ENCODE assay signal across 14 cellular contexts in genomic region chr21:31786164-31786920, GRCh38. TPM values are rescaled to one million over a fixed set of nuclear protein-coding genes. Genes with fewer than 3 reads are reported as not detected.
DNase-seq lines count a peak whose midpoint lies in the region; ATAC-seq and TF ChIP-seq lines count a peak whose summit lies in the region.
"Had no signal": no experiment of that assay in that cellular context is flagged by ENCODE, and none has a peak within 500 bp of the region (broad histone marks: within the 10 kb centered on the region; RNA-seq: fewer than 3 reads in every experiment).

No MANE protein-coding gene starts in this region.

- no peaks in the 10 kb centered on the region for H3K36me3 Mint-ChIP-seq in MCF 10A (ENCODE audit: insufficient read depth, unreplicated experiment)

- DNase-seq in mammary epithelial cell (no peak), MCF 10A (ENCODE audit: unreplicated experiment) (no peak), Panc1 (ENCODE audit: low read depth, low spot score) (no peak), lung (ENCODE audit: low spot score) (peak; percentile 32), upper lobe of right lung (no peak), HK-2 (ENCODE audit: unreplicated experiment) (no peak), dermis blood vessel endothelial cell (no peak), mucosa of gallbladder (ENCODE audit: low spot score) (no peak)
- DNase-seq: NCI-H2107 had no signal

- H3K79me2 ChIP-seq in mammary epithelial cell (ENCODE audit: insufficient read depth, low read length) = no peaks in the 10 kb centered on the region

- H3K9ac ChIP-seq in mammary epithelial cell (ENCODE audit: insufficient read depth, low read length) = no peak overlapping the region

- intact Hi-C loops in mammary epithelial cell (cut with micrococcal nuclease) = loop anchor here (1.0 kb wide), 1 partner anchor 472 kb away; no protein-coding TSS in a partner anchor
- intact Hi-C loops in MCF 10A (cut with micrococcal nuclease) = loop anchor here (1.0 to 10.0 kb wide), 4 partner anchors 80 to 818 kb away; no protein-coding TSS in a partner anchor
- intact Hi-C loops in Panc1 (cut with micrococcal nuclease; ENCODE audit: unreplicated experiment) = loop anchor here (10.0 kb wide), 1 partner anchor 88 kb away; the partner anchor contains the start of gene HUNK
- intact Hi-C loops in upper lobe of right lung (cut with DNase I) = no loop called here

- H3K4me1 Mint-ChIP-seq in MCF 10A (ENCODE audit: insufficient read depth, unreplicated experiment) = peaks cover 21% of the 10 kb centered on the region
- H3K4me1 Mint-ChIP-seq: activated CD4-positive, alpha-beta T cell treated with anti-CD3 and anti-CD28 coated beads, Interleukin-2, amount 10 ng/mL, durations not matched to agents 7 days and 5 days had no signal

- no peaks in the 10 kb centered on the region for H3K27me3 Mint-ChIP-seq in MCF 10A (ENCODE audit: insufficient read depth, unreplicated experiment)

- 81% methylated on average over 4 of the region's 4 CpGs for WGBS in mammary epithelial cell (ENCODE audit: low coverage, missing lambda C conversion rate)
- 46 to 69% methylated on average over 4 of the region's 4 CpGs for WGBS in lung, 2 donors

- no peak overlapping the region for H3K27ac Mint-ChIP-seq in MCF 10A (ENCODE audit: low read depth, unreplicated experiment)
- H3K27ac Mint-ChIP-seq: activated CD4-positive, alpha-beta T cell treated with anti-CD3 and anti-CD28 coated beads, Interleukin-2, amount 10 ng/mL, durations not matched to agents 7 days and 5 days; activated CD8-positive, alpha-beta memory T cell treated with anti-CD3 and anti-CD28 coated beads, Interleukin-2, amount 10 ng/mL, durations not matched to agents 7 days and 5 days had no signal

- dilution Hi-C loops in mammary epithelial cell (cut with HindIII; ENCODE audit: low sequenced_read_pairs) = no loop called here

- H3K27ac ChIP-seq in mammary epithelial cell (ENCODE audit: insufficient read depth, low read depth, low read length) (no peak overlapping the region), Panc1 (ENCODE audit: low read length) (no peak overlapping the region), lung (ENCODE audit: low read depth in 1 of 2, low read length in 1 of 2) (no peak overlapping the region), upper lobe of right lung (no peak overlapping the region)
- H3K27ac ChIP-seq: psoas muscle, testis had no signal

- CTCF ChIA-PET in mammary epithelial cell (lab: Charles Lee; ENCODE audit: low non-redundant PET) (interaction anchor here (0.7 to 1.4 kb wide), 4 partner anchors 10 to 815 kb away, joined by 3 to 35 read pairs (median 4); no protein-coding TSS in a partner anchor), MCF 10A (lab: Yijun Ruan, JAX) (interaction anchor here (0.6 to 1.8 kb wide), 34 partner anchors 11 to 1715 kb away, joined by 3 to 46 read pairs (median 4); no protein-coding TSS in a partner anchor), Panc1 (lab: Charles Lee) (interaction anchor here (0.7 kb wide), 1 partner anchor 68 kb away, joined by 3 read pairs; no protein-coding TSS in a partner anchor)

- H3K27me3 ChIP-seq in mammary epithelial cell (ENCODE audit: insufficient read depth, low read length) = no peaks in the 10 kb centered on the region
- no peaks in the 10 kb centered on the region for H3K27me3 ChIP-seq in Panc1 (ENCODE audit: control insufficient read depth, insufficient read depth, low read length)
- no peaks in the 10 kb centered on the region for H3K27me3 ChIP-seq in lung (ENCODE audit: control insufficient read depth, insufficient read depth)
- no peaks in the 10 kb centered on the region for H3K27me3 ChIP-seq in upper lobe of right lung
- H3K27me3 ChIP-seq: testis had no signal

- TSS peak; percentile 56 for BruUV-seq in mammary epithelial cell (replicated peaks; lab: Mats Ljungman, UMichigan)
- BruUV-seq in MCF 10A (replicated peaks; lab: Mats Ljungman, UMichigan) = no TSS peak
- no TSS peak for BruUV-seq in Panc1 (replicated peaks; lab: Mats Ljungman, UMichigan)

- no peak overlapping the region for H3K4me2 ChIP-seq in mammary epithelial cell (ENCODE audit: insufficient read depth, low read depth, low read length)

- H3K4me1 ChIP-seq in mammary epithelial cell (ENCODE audit: insufficient read depth, low read length) (no peaks in the 10 kb centered on the region), Panc1 (ENCODE audit: control insufficient read depth, insufficient read depth, low read length) (no peaks in the 10 kb centered on the region), lung (ENCODE audit: control insufficient read depth in 2 of 2, insufficient read depth in 2 of 2, low read length in 2 of 2) (peaks cover 0 to 1% of the 10 kb centered on the region in 2 donors), upper lobe of right lung (no peaks in the 10 kb centered on the region)
- H3K4me1 ChIP-seq: psoas muscle had no signal

- H3K36me3 ChIP-seq in mammary epithelial cell (ENCODE audit: insufficient read depth, low read length) (no peaks in the 10 kb centered on the region), Panc1 (ENCODE audit: control insufficient read depth, insufficient read depth, low read length) (no peaks in the 10 kb centered on the region), lung (ENCODE audit: control insufficient read depth in 2 of 2, insufficient read depth in 2 of 2, low read length in 2 of 2) (no peaks in the 10 kb centered on the region), upper lobe of right lung (no peaks in the 10 kb centered on the region)

- H3K4me3 ChIP-seq in mammary epithelial cell (replicated peaks in 1 of 3; ENCODE audit: insufficient read depth in 1 of 3, low read depth in 2 of 3, low read length in 3 of 3) (no peak overlapping the region), Panc1 (ENCODE audit: low read depth in 2 of 2, low read length in 2 of 2) (no peak overlapping the region), lung (no peak overlapping the region), upper lobe of right lung (no peak overlapping the region)
- H3K4me3 ChIP-seq: mucosa of descending colon, psoas muscle, testis had no signal

- H3K4me3 Mint-ChIP-seq in MCF 10A (ENCODE audit: unreplicated experiment) = no peak overlapping the region
- H3K4me3 Mint-ChIP-seq: activated CD4-positive, alpha-beta T cell treated with anti-CD3 and anti-CD28 coated beads, Interleukin-2, amount 10 ng/mL, durations not matched to agents 7 days and 5 days; activated CD8-positive, alpha-beta memory T cell treated with anti-CD3 and anti-CD28 coated beads, Interleukin-2, amount 10 ng/mL, durations not matched to agents 7 days and 5 days had no signal

- TF ChIP-seq CTCF in mammary epithelial cell (conservative IDR thresholded peaks at IDR 0.05 in 1 of 2, IDR thresholded peaks at IDR 0.05 in 1 of 2; ENCODE audit: extremely low read depth in 1 of 2, insufficient read depth in 1 of 2, low read depth in 1 of 2, low read length in 2 of 2) = no peak
- no peak for TF ChIP-seq CTCF in MCF 10A (IDR thresholded peaks at IDR 0.05; ENCODE audit: unreplicated experiment)
- TF ChIP-seq CTCF in Panc1 (IDR thresholded peaks at IDR 0.05) = peak; percentile 43
- TF ChIP-seq CTCF in lung (IDR thresholded peaks at IDR 0.05; ENCODE audit: control extremely low read depth, extremely low read depth) = no peak
- TF ChIP-seq CTCF in upper lobe of right lung (IDR thresholded peaks at IDR 0.05) = no peak

- H3K9me3 ChIP-seq in mammary epithelial cell (replicated peaks; ENCODE audit: insufficient read depth, low read length) (no peaks in the 10 kb centered on the region), Panc1 (ENCODE audit: control insufficient read depth, insufficient read depth, low read depth, low read length) (no peaks in the 10 kb centered on the region), lung (ENCODE audit: control insufficient read depth in 2 of 2, insufficient read depth in 1 of 2, low read length in 1 of 2) (no peaks in the 10 kb centered on the region), upper lobe of right lung (no peaks in the 10 kb centered on the region)
- H3K9me3 ChIP-seq: mucosa of descending colon, psoas muscle, testis had no signal

- H3K9me3 Mint-ChIP-seq in MCF 10A (ENCODE audit: unreplicated experiment) = peaks cover 7% of the 10 kb centered on the region

- in situ Hi-C loops in mammary epithelial cell (cut with MboI; ENCODE audit: low sequenced_read_pairs in 2 of 2) (no loop called here), Panc1 (cut with HindIII; ENCODE audit: low pct_unique_long_range_greater_than_20kb, low sequenced_read_pairs) (no loop called here)

- no peaks in the 10 kb centered on the region for H4K20me1 ChIP-seq in mammary epithelial cell (ENCODE audit: insufficient read depth, low read length)

- ATAC-seq in Panc1 = no peak
- ATAC-seq in lung (ENCODE audit: insufficient read depth, low FRiP score) = peak; percentile 37
- ATAC-seq in upper lobe of right lung = peak; percentile 60
- ATAC-seq: activated CD8-positive, alpha-beta memory T cell treated with anti-CD3 and anti-CD28 coated beads, Interleukin-2, amount 10 ng/mL, durations not matched to agents 7 days and 5 days had no signal

- POLR2A ChIA-PET in MCF 10A (lab: Yijun Ruan, JAX) = interaction anchor here (0.7 to 1.6 kb wide), 5 partner anchors 8 to 493 kb away, joined by 3 to 6 read pairs (median 3); no protein-coding TSS in a partner anchor
- POLR2A ChIA-PET in Panc1 (lab: Charles Lee) = no interaction called here

- no peak overlapping the region for H2AFZ ChIP-seq in mammary epithelial cell (ENCODE audit: low read depth, low read length)

RNA-seq across cellular contexts. Expression of gene SCAF4, which starts 54.4 kb away (rescaled TPM):
- 10 to 100 TPM in 1 of 2 donors, 1 to 10 TPM in 1; 9.5 to 34.8 TPM for total RNA-seq in mammary epithelial cell
- polyA plus RNA-seq in mammary epithelial cell = 9.6 TPM
- 29.8 TPM for polyA minus RNA-seq in mammary epithelial cell
- total RNA-seq in MCF 10A (2022) = 38.2 and 41.9 TPM in 2 replicates
- total RNA-seq in Panc1 (2021; ENCODE audit: unreplicated experiment) = 28.4 TPM
- polyA plus RNA-seq in Panc1 (2012; ENCODE audit: insufficient read length) = 16.8 TPM
- total RNA-seq in lung = 10 to 100 TPM; 28.4 to 29.7 TPM
- polyA plus RNA-seq in lung = 10 to 100 TPM; 11.3 to 11.9 TPM
- 32.7 TPM for total RNA-seq in upper lobe of right lung
- 5.3 and 6.3 TPM in 2 replicates for total RNA-seq in dermis blood vessel endothelial cell
- total RNA-seq in mucosa of gallbladder = 28.8 TPM
